18 cellular contexts compared by ENCODE assay signal in genomic region chr12:32478858-32479257, GRCh38.
A peak's percentile ranks its signal among the peaks of the same experiment; 100 is the strongest.
DNase-seq lines count a peak whose midpoint lies in the region; ATAC-seq and TF ChIP-seq lines count a peak whose summit lies in the region.
"Had no signal": no experiment of that assay in that cellular context is flagged by ENCODE, and none has a peak within 500 bp of the region (broad histone marks: within the 10 kb centered on the region; RNA-seq: fewer than 3 reads in every experiment).

No MANE protein-coding gene starts in this region.

- no peaks in the 10 kb centered on the region for H3K9me3 ChIP-seq in colonic mucosa
- H3K9me3 ChIP-seq in esophagus squamous epithelium: no peaks in the 10 kb centered on the region
- H3K9me3 ChIP-seq: BLaER1, gastrocnemius medialis had no signal

- H3K9ac ChIP-seq in colonic mucosa (ENCODE audit: low read depth in 2 of 2, low read length in 2 of 2): peak overlapping the region in 1 of 2 donors; percentile 19
- H3K9ac ChIP-seq: BLaER1 had no signal

- intact Hi-C loops in colonic mucosa (cut with DNase I) (no loop called here), esophagus squamous epithelium (cut with DNase I) (no loop called here)

- H3K27me3 Mint-ChIP-seq in progenitor cell of endocrine pancreas: no peaks in the 10 kb centered on the region

- H3K4me1 ChIP-seq in colonic mucosa (no peaks in the 10 kb centered on the region), esophagus squamous epithelium (peaks cover 0 to 18% (median 0%) of the 10 kb centered on the region in 3 donors)

- DNase-seq in colonic mucosa (no peak), progenitor cell of endocrine pancreas (ENCODE audit: low spot score, unreplicated experiment) (no peak), coronary artery (ENCODE audit: low spot score) (no peak), esophagus squamous epithelium (lab: John Stamatoyannopoulos, UW) (no peak), occipital lobe (lab: John Stamatoyannopoulos, UW) (no peak)
- DNase-seq: activated effector memory CD4-positive, alpha-beta T cell treated with Interleukin-2 at 50 U/mL for 16 hours; amniotic stem cell; gastrocnemius medialis; HFFc6; Kasumi-1; NCI-H146; NCI-H510A; stimulated activated CD4-positive, alpha-beta T cell treated with anti-CD3 and anti-CD28 coated beads, Interleukin-2, amount 100 ng/mL, for 24 hours; substantia nigra had no signal

- peaks cover 18% of the 10 kb centered on the region for H3K36me3 Mint-ChIP-seq in progenitor cell of endocrine pancreas (ENCODE audit: insufficient read depth)

- H3K9me3 Mint-ChIP-seq in progenitor cell of endocrine pancreas (ENCODE audit: low read depth): no peaks in the 10 kb centered on the region
- H3K9me3 Mint-ChIP-seq: HFFc6 had no signal

- H3K27ac ChIP-seq in colonic mucosa (peak overlapping the region; percentile 13), coronary artery (no peak overlapping the region), esophagus squamous epithelium (no peak overlapping the region)
- H3K27ac ChIP-seq: BLaER1 had no signal

- 85 to 87% methylated on average over 3 of the region's 3 CpGs for WGBS in esophagus squamous epithelium, 2 donors

- TF ChIP-seq CTCF in colonic mucosa (IDR thresholded peaks at IDR 0.05): no peak
- no peak for TF ChIP-seq CTCF in progenitor cell of endocrine pancreas (IDR thresholded peaks at IDR 0.05; ENCODE audit: unreplicated experiment)
- TF ChIP-seq CTCF in coronary artery (IDR thresholded peaks at IDR 0.05): no peak
- no peak for TF ChIP-seq CTCF in esophagus squamous epithelium (IDR thresholded peaks at IDR 0.05)

- peak; percentile 79 for ATAC-seq in GM18907 (IDR thresholded peaks at IDR 0.05; ENCODE audit: unreplicated experiment)
- ATAC-seq in HG03108 (IDR thresholded peaks at IDR 0.05; ENCODE audit: unreplicated experiment): peak; percentile 55
- ATAC-seq: gastrocnemius medialis, sciatic nerve had no signal

- H3K36me3 ChIP-seq in colonic mucosa (no peaks in the 10 kb centered on the region), esophagus squamous epithelium (peaks cover 0 to 4% (median 0%) of the 10 kb centered on the region in 3 donors)
- H3K36me3 ChIP-seq: BLaER1, gastrocnemius medialis had no signal

- H3K27ac Mint-ChIP-seq in progenitor cell of endocrine pancreas: peak overlapping the region; percentile 21
- H3K27ac Mint-ChIP-seq: HFFc6 had no signal

- no peak overlapping the region for H3K4me3 Mint-ChIP-seq in progenitor cell of endocrine pancreas (ENCODE audit: low read depth)
- H3K4me3 Mint-ChIP-seq: HFFc6 had no signal

- H3K4me3 ChIP-seq in colonic mucosa: no peak overlapping the region
- H3K4me3 ChIP-seq in coronary artery: no peak overlapping the region
- no peak overlapping the region for H3K4me3 ChIP-seq in esophagus squamous epithelium
- H3K4me3 ChIP-seq: BLaER1, gastrocnemius medialis had no signal

- H3K27me3 ChIP-seq in colonic mucosa (no peaks in the 10 kb centered on the region), esophagus squamous epithelium (no peaks in the 10 kb centered on the region)
- H3K27me3 ChIP-seq: BLaER1, gastrocnemius medialis had no signal

- H3K4me1 Mint-ChIP-seq in progenitor cell of endocrine pancreas (ENCODE audit: low read depth): peaks cover 6% of the 10 kb centered on the region

- no peak for TF ChIP-seq POLR2A in esophagus squamous epithelium (IDR thresholded peaks at IDR 0.05)
